Comparison of ENCODE assay signal across 11 cellular contexts in the genomic region with DNA sequence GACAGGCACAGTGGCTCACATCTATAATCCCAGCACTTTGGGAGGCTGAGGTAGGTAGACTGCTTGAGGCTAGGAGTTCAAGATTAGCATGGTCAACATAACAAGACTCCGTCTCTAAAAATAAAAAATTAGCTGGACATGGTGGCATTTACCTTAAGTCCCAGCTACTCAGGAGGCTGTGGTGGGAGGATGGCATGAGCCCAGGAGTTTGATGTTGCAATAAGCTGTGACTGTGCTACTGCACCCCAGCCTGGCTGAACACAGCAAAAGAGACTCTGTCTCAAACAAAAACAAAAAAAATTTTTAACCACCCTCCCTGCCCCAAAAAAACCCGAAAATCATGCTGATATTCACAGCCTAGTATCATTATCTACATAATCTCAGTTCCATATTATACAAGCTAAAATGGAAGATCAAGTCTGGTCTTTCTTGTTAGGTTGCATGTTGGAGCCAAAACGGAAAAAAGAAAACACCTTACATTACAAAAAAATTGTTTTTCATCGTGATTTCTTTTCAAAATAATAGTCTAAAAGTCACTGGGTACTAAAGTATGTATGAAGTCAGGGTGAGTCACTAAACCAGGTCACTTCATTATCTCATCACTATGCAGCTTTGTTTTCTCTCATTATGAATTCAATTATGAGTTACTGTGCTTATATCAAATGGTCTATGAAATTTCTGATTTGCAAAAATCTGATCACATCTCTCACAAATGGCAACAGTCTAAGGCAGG. TPM values are rescaled to one million over a fixed set of nuclear protein-coding genes. Genes with fewer than 3 reads are reported as not detected.
A peak's percentile ranks its signal among the peaks of the same experiment; 100 is the strongest.
DNase-seq lines count a peak whose midpoint lies in the region; ATAC-seq and TF ChIP-seq lines count a peak whose summit lies in the region.
"Had no signal": no experiment of that assay in that cellular context is flagged by ENCODE, and none has a peak within 500 bp of the region (broad histone marks: within the 10 kb centered on the region; RNA-seq: fewer than 3 reads in every experiment).

No MANE protein-coding gene starts in this region.

- peak overlapping the region; percentile 75 for H3K4me2 ChIP-seq in PC-3 (ENCODE audit: low read length)
- H3K4me2 ChIP-seq in osteoblast (ENCODE audit: insufficient read depth, low read length) = peak overlapping the region; percentile 87

- no TSS peak for BruUV-seq in PC-3 (replicated peaks; lab: Mats Ljungman, UMichigan)

- TF ChIP-seq EP300 in suprapubic skin (IDR thresholded peaks at IDR 0.05) = no peak

- peak; percentile 63 for DNase-seq in EH (ENCODE audit: low read depth)
- DNase-seq in PC-3 = peak; percentile 55
- no peak for DNase-seq in esophagus squamous epithelium (lab: John Stamatoyannopoulos, UW)
- peak; percentile 81 for DNase-seq in osteoblast (ENCODE audit: insufficient read length, low spot score, missing footprints)
- no peak for DNase-seq in suprapubic skin (ENCODE audit: low spot score in 2 of 2)
- DNase-seq in NCI-H82 (lab: John Stamatoyannopoulos, UW) = no peak
- DNase-seq: activated CD4-positive, alpha-beta T cell treated with anti-CD3 and anti-CD28 coated beads for 48 hours; DMS79; transverse colon had no signal

- H3K9me3 ChIP-seq in PC-3 (ENCODE audit: low read length) (no peaks in the 10 kb centered on the region), esophagus squamous epithelium (no peaks in the 10 kb centered on the region), osteoblast (ENCODE audit: low read depth, low read length) (no peaks in the 10 kb centered on the region), suprapubic skin (no peaks in the 10 kb centered on the region)
- H3K9me3 ChIP-seq: transverse colon had no signal

- no peak overlapping the region for H3K9ac ChIP-seq in PC-3 (ENCODE audit: low read length)

- H3K4me3 ChIP-seq in PC-3 (ENCODE audit: low read length) (peak overlapping the region; percentile 51), esophagus squamous epithelium (no peak overlapping the region), osteoblast (ENCODE audit: insufficient read depth, low read length) (peak overlapping the region; percentile 67), suprapubic skin (no peak overlapping the region)
- H3K4me3 ChIP-seq: transverse colon had no signal

- H4K20me1 ChIP-seq in PC-3 (ENCODE audit: low read length) (peaks cover 4% of the 10 kb centered on the region), osteoblast (ENCODE audit: insufficient read depth, low read length) (no peaks in the 10 kb centered on the region)

- peaks cover 77% of the 10 kb centered on the region for H3K79me2 ChIP-seq in PC-3 (ENCODE audit: low read length)
- H3K79me2 ChIP-seq in osteoblast (ENCODE audit: insufficient read depth, low read length) = peaks cover 72% of the 10 kb centered on the region

- no peaks in the 10 kb centered on the region for H3F3A ChIP-seq in PC-3 (ENCODE audit: low read length, unreplicated experiment)

- TF ChIP-seq POLR2A in esophagus squamous epithelium (IDR thresholded peaks at IDR 0.05) (no peak), suprapubic skin (IDR thresholded peaks at IDR 0.05) (no peak)

- TF ChIP-seq CTCF in PC-3 (conservative IDR thresholded peaks at IDR 0.05; ENCODE audit: low read depth, low read length) = no peak
- TF ChIP-seq CTCF in esophagus squamous epithelium (IDR thresholded peaks at IDR 0.05) = no peak
- no peak for TF ChIP-seq CTCF in osteoblast (IDR thresholded peaks at IDR 0.05; ENCODE audit: extremely low read depth, low read depth, low read length)
- TF ChIP-seq CTCF in suprapubic skin (IDR thresholded peaks at IDR 0.05) = no peak

- WGBS in esophagus squamous epithelium, 2 donors = 29 to 32% methylated on average over 4 of the region's 4 CpGs
- 36% methylated on average over 4 of the region's 4 CpGs for WGBS in suprapubic skin

- intact Hi-C loops in PC-3 (cut with micrococcal nuclease) (loop anchor here (1.0 kb wide), 1 partner anchor 438 kb away; no protein-coding TSS in a partner anchor), esophagus squamous epithelium (cut with DNase I) (no loop called here)

- POLR2A ChIA-PET in PC-3 (lab: Charles Lee; ENCODE audit: unreplicated experiment) = no interaction called here

- CTCF ChIA-PET in PC-3 (lab: Charles Lee) = interaction anchor here (0.8 kb wide), 1 partner anchor 241 kb away, joined by 3 read pairs; no protein-coding TSS in a partner anchor

- peak; percentile 70 for ATAC-seq in PC-3
- ATAC-seq in HG03175 (IDR thresholded peaks at IDR 0.05; ENCODE audit: unreplicated experiment) = no peak
- ATAC-seq in HG03571 (IDR thresholded peaks at IDR 0.05; ENCODE audit: unreplicated experiment) = no peak

- peaks cover 30% of the 10 kb centered on the region for H3K4me1 ChIP-seq in PC-3 (ENCODE audit: insufficient read depth, low read length)
- H3K4me1 ChIP-seq in esophagus squamous epithelium = peaks cover 5 to 50% (median 18%) of the 10 kb centered on the region in 3 donors
- peaks cover 28% of the 10 kb centered on the region for H3K4me1 ChIP-seq in osteoblast (ENCODE audit: insufficient read depth, low read length)
- peaks cover 16% of the 10 kb centered on the region for H3K4me1 ChIP-seq in suprapubic skin

- no peaks in the 10 kb centered on the region for H3K9me2 ChIP-seq in PC-3 (replicated peaks; ENCODE audit: low read length)

- H3K36me3 ChIP-seq in PC-3 (ENCODE audit: low read depth, low read length) (no peaks in the 10 kb centered on the region), esophagus squamous epithelium (no peaks in the 10 kb centered on the region), osteoblast (ENCODE audit: insufficient read depth, low read length) (no peaks in the 10 kb centered on the region), suprapubic skin (no peaks in the 10 kb centered on the region)
- H3K36me3 ChIP-seq: transverse colon had no signal

- H3K27ac ChIP-seq in PC-3 (ENCODE audit: low read length) (peak overlapping the region; percentile 31), esophagus squamous epithelium (peak overlapping the region in 3 of 4 donors; percentile 29 to 56 (median 36)), osteoblast (ENCODE audit: low read depth, low read length) (peak overlapping the region; percentile 86), suprapubic skin (no peak overlapping the region)
- H3K27ac ChIP-seq: transverse colon had no signal

- H2AFZ ChIP-seq in PC-3 (ENCODE audit: low read length) (no peak overlapping the region), osteoblast (ENCODE audit: low read length) (no peak overlapping the region)

- H3K27me3 ChIP-seq in PC-3 (ENCODE audit: low read length) = no peaks in the 10 kb centered on the region
- no peaks in the 10 kb centered on the region for H3K27me3 ChIP-seq in esophagus squamous epithelium
- H3K27me3 ChIP-seq in osteoblast (ENCODE audit: insufficient read depth, low read length) = no peaks in the 10 kb centered on the region
- no peaks in the 10 kb centered on the region for H3K27me3 ChIP-seq in suprapubic skin
- H3K27me3 ChIP-seq: transverse colon had no signal

RNA-seq across cellular contexts. Expression of a gene that starts 13.8 kb away (rescaled TPM):
- 5.1 and 10.9 TPM in 2 replicates for total RNA-seq in PC-3 (2014; rRNA removed)
- 10 to 100 TPM in 1 of 4 donors, 1 to 10 TPM in 3; 6.8 to 14.1 (median 7.4) TPM for total RNA-seq in esophagus squamous epithelium
- total RNA-seq in osteoblast = 7.6 and 11.8 TPM in 2 replicates
- total RNA-seq in suprapubic skin = 10 to 100 TPM in 1 of 4 donors, 1 to 10 TPM in 3; 5.6 to 10.9 (median 9.9) TPM

Comparison
In these comparisons a context has a peak if more than half of its experiments do, and no peak if none do; other contexts are left out.
1. DNase-seq: peak in EH (single experiment), PC-3 (single experiment) and osteoblast (single experiment); none in esophagus squamous epithelium (single experiment), suprapubic skin (0 of 2) and NCI-H82 (single experiment).
2. H3K4me3 ChIP-seq: peak in PC-3 (single experiment) and osteoblast (single experiment); none in esophagus squamous epithelium (0 of 4) and suprapubic skin (single experiment).